8 cellular contexts compared by ENCODE assay signal in genomic region chr1:31798433-31799195, GRCh38. TPM values are rescaled to one million over a fixed set of nuclear protein-coding genes. Genes with fewer than 3 reads are reported as not detected.
DNase-seq lines count a peak whose midpoint lies in the region; ATAC-seq, FAIRE-seq and TF ChIP-seq lines count a peak whose summit lies in the region.

No MANE protein-coding gene starts in this region.

- H3K36me3 Mint-ChIP-seq in WTC11, result no peaks in the 10 kb centered on the region

- no peaks in the 10 kb centered on the region for H3K9me3 Mint-ChIP-seq in WTC11

- no peak overlapping the region for H3K27ac Mint-ChIP-seq in WTC11

- peaks cover 32% of the 10 kb centered on the region for H3K4me1 Mint-ChIP-seq in WTC11

- DNase-seq in stimulated activated CD4-positive, alpha-beta T cell treated with anti-CD3 and anti-CD28 coated beads, Interleukin-15, amount 100 ng/mL, for 48 hours (ENCODE audit: low read depth in 2 of 2), result peak; percentile 31 to 41
- no peak for DNase-seq in stimulated activated CD4-positive, alpha-beta T cell treated with anti-CD3 and anti-CD28 coated beads, Interleukin-12 subunit alpha, Interleukin-12 subunit beta, amount 100 ng/mL, for 4 hours
- DNase-seq in WTC11 (ENCODE audit: low spot score), result no peak
- peak; percentile 70 for DNase-seq in kidney
- peak; percentile 58 for DNase-seq in ureter (ENCODE audit: low spot score)
- DNase-seq in midbrain (lab: John Stamatoyannopoulos, UW), result no peak
- DNase-seq in NCI-H2081 (lab: John Stamatoyannopoulos, UW), result no peak

- POLR2A ChIA-PET in WTC11 (lab: Charles Lee), result no interaction called here

- no peak overlapping the region for H3K27ac ChIP-seq in kidney (ENCODE audit: low read depth in 2 of 2, low read length in 2 of 2)

- intact Hi-C loops in kidney (cut with DNase I), result no loop called here

- no peaks in the 10 kb centered on the region for H3K27me3 Mint-ChIP-seq in WTC11 (ENCODE audit: low read depth)

- H3K9me3 ChIP-seq in kidney (ENCODE audit: control insufficient read depth in 1 of 2, low read length in 2 of 2), result no peaks in the 10 kb centered on the region

- no peak overlapping the region for H3K4me3 Mint-ChIP-seq in WTC11

- TF ChIP-seq CTCF in WTC11 (IDR thresholded peaks at IDR 0.05) (no peak), kidney (IDR thresholded peaks at IDR 0.05; ENCODE audit: borderline replicate concordance, extremely low read depth, insufficient read depth) (no peak)

- H3K9ac ChIP-seq in kidney (ENCODE audit: low read length in 2 of 2), result no peak overlapping the region

- no peak overlapping the region for H3K4me3 ChIP-seq in kidney (ENCODE audit: low read length in 2 of 2)

- no peaks in the 10 kb centered on the region for H3K4me1 ChIP-seq in kidney (ENCODE audit: control insufficient read depth in 1 of 2, insufficient read depth in 1 of 2, low read depth in 1 of 2, low read length in 2 of 2)

- no peak for FAIRE-seq in kidney (lab: Jason Lieb, UNC)

- H3K36me3 ChIP-seq in kidney (ENCODE audit: control insufficient read depth in 1 of 2, insufficient read depth in 2 of 2, low read length in 2 of 2), result no peaks in the 10 kb centered on the region

- CTCF ChIA-PET in WTC11 (lab: Charles Lee), result interaction anchor here (0.7 to 4.9 kb wide), 8 partner anchors 10 to 274 kb away, joined by 3 to 48 read pairs (median 6); partner anchors contain the start of genes SPOCD1 and TMEM39B

- ATAC-seq in WTC11, result no peak; the same call in 1 of the 2 replicates
- ATAC-seq in GM18498 (IDR thresholded peaks at IDR 0.05; ENCODE audit: unreplicated experiment), result no peak

TF ChIP-seq in WTC11, 78 proteins besides CTCF, POLR2A, EP300 and RAD21:
- TF ChIP-seq ATF1 (CRISPR knock-in tag; IDR thresholded peaks at IDR 0.05), result no peak
- TF ChIP-seq, protein P1, sequence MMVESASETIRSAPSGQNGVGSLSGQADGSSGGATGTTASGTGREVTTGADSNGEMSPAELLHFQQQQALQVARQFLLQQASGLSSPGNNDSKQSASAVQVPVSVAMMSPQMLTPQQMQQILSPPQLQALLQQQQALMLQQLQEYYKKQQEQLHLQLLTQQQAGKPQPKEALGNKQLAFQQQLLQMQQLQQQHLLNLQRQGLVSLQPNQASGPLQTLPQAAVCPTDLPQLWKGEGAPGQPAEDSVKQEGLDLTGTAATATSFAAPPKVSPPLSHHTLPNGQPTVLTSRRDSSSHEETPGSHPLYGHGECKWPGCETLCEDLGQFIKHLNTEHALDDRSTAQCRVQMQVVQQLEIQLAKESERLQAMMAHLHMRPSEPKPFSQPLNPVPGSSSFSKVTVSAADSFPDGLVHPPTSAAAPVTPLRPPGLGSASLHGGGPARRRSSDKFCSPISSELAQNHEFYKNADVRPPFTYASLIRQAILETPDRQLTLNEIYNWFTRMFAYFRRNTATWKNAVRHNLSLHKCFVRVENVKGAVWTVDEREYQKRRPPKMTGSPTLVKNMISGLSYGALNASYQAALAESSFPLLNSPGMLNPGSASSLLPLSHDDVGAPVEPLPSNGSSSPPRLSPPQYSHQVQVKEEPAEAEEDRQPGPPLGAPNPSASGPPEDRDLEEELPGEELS (CRISPR knock-in tag; IDR thresholded peaks at IDR 0.05), result 0 out of 2 replicates have a peak, but pooled peaks have one; percentile 5

RNA-seq across cellular contexts. Expression of gene SPOCD1, which starts 17.2 kb away (rescaled TPM):
- total RNA-seq in WTC11 (2021) (3.0 to 4.9 TPM (median 3.7 TPM) in 3 replicates), kidney (0.98 TPM), ureter (39.8 TPM)
- 0.22 TPM for polyA plus RNA-seq in kidney (ENCODE audit: insufficient read depth, low read depth, low replicate concordance)

RNA-seq across cellular contexts. Expression of gene ADGRB2, which starts 34.5 kb away (rescaled TPM):
- total RNA-seq in WTC11 (2021), result 29.6 to 39.3 TPM (median 30.1 TPM) in 3 replicates
- 3.2 TPM for total RNA-seq in kidney
- 5.3 TPM for polyA plus RNA-seq in kidney (ENCODE audit: insufficient read depth, low read depth, low replicate concordance)
- 7.5 TPM for total RNA-seq in ureter

Comparison
In these comparisons a context has a peak if more than half of its experiments do, and no peak if none do; other contexts are left out.
1. DNase-seq: peak in stimulated activated CD4-positive, alpha-beta T cell treated with anti-CD3 and anti-CD28 coated beads, Interleukin-15, amount 100 ng/mL, for 48 hours (2 of 2), kidney (single experiment) and ureter (single experiment); none in stimulated activated CD4-positive, alpha-beta T cell treated with anti-CD3 and anti-CD28 coated beads, Interleukin-12 subunit alpha, Interleukin-12 subunit beta, amount 100 ng/mL, for 4 hours (single experiment), WTC11 (single experiment), midbrain (single experiment) and NCI-H2081 (0 of 2).